9 cellular contexts compared by ENCODE assay signal in the genomic region with DNA sequence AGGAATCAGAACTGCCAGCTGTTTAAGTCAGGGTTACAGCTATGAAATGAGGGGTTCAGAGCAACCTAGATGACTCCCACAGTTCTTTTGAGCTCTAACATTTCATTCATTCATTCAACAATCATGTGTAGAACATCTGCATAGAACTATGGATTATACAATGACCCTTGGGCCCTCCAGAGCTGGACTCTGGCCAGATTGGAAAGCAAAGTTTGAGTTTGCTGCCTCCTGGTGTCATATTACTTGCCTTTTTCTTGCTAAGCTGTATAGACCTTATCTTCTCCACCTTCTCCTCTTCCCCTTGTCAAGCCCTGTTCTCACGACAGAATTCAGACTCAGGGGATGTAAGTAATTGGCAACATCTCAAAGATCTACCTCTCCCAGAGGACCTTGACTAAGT. TPM values are rescaled to one million over a fixed set of nuclear protein-coding genes. Genes with fewer than 3 reads are reported as not detected.
DNase-seq lines count a peak whose midpoint lies in the region; ATAC-seq and TF ChIP-seq lines count a peak whose summit lies in the region.
"Had no signal": no experiment of that assay in that cellular context is flagged by ENCODE, and none has a peak within 500 bp of the region (broad histone marks: within the 10 kb centered on the region; RNA-seq: fewer than 3 reads in every experiment).

No MANE protein-coding gene starts in this region.

- DNase-seq in BJ (ENCODE audit: low read depth): no peak
- peak; percentile 34 for DNase-seq in HCT116 (ENCODE audit: low read depth, low spot score)
- DNase-seq in adrenal gland: peak in 1 of 7 donors; percentile 44
- peak; percentile 54 for DNase-seq in left lobe of liver (ENCODE audit: low spot score)
- DNase-seq in activated CD8-positive, alpha-beta memory T cell treated with anti-CD3 and anti-CD28 coated beads for 24 hours: no peak
- DNase-seq in activated T-helper 1 cell treated with anti-CD3 and anti-CD28 coated beads, Interleukin-12 subunit alpha, Interleukin-12 subunit beta, Interleukin-2, Interleukin-4 antibody, amounts not matched to agents 30 ng/mL and 10 ng/mL and 1 ng/mL, durations not matched to agents 14 hours and 24 hours and 36 hours (ENCODE audit: low spot score): no peak
- DNase-seq: occipital lobe had no signal

- TF ChIP-seq POLR2A in HCT116 (IDR thresholded peaks at IDR 0.05; ENCODE audit: borderline replicate concordance, extremely low read depth, insufficient read depth, insufficient read length): no peak
- TF ChIP-seq POLR2A in adrenal gland (IDR thresholded peaks at IDR 0.05): no peak

- no peaks in the 10 kb centered on the region for H3K4me1 Mint-ChIP-seq in activated T-helper 1 cell treated with anti-CD3 and anti-CD28 coated beads, Interleukin-12 subunit alpha, Interleukin-12 subunit beta, Interleukin-2, Interleukin-4 antibody, amounts not matched to agents 30 ng/mL and 10 ng/mL and 1 ng/mL, durations not matched to agents 14 hours and 24 hours and 36 hours (ENCODE audit: low read depth)

- H3K4me1 ChIP-seq in HCT116 (ENCODE audit: control insufficient read depth in 1 of 2, insufficient read depth in 2 of 2, low read length in 2 of 2) (peaks cover 0 to 5% of the 10 kb centered on the region in 2 experiments; a peak in 2 of 4 replicates), adrenal gland (replicated peaks in 1 of 2) (no peaks in the 10 kb centered on the region)

- CTCF ChIA-PET in BJ (lab: Yijun Ruan, JAX) (interaction anchor here (0.9 to 14.4 kb wide), 14 partner anchors 8 to 720 kb away, joined by 3 to 137 read pairs (median 6); no protein-coding TSS in a partner anchor), HCT116 (lab: Charles Lee) (interaction anchor here (0.7 to 3.3 kb wide), 12 partner anchors 47 to 627 kb away, joined by 3 to 46 read pairs (median 4); no protein-coding TSS in a partner anchor)

- no TSS peak for BruUV-seq in HCT116 (replicated peaks; lab: Mats Ljungman, UMichigan)

- H3K27me3 Mint-ChIP-seq in activated T-helper 1 cell treated with anti-CD3 and anti-CD28 coated beads, Interleukin-12 subunit alpha, Interleukin-12 subunit beta, Interleukin-2, Interleukin-4 antibody, amounts not matched to agents 30 ng/mL and 10 ng/mL and 1 ng/mL, durations not matched to agents 14 hours and 24 hours and 36 hours (ENCODE audit: insufficient read depth): peaks cover 3% of the 10 kb centered on the region

- no peaks in the 10 kb centered on the region for H3K9me2 ChIP-seq in HCT116 (ENCODE audit: insufficient read depth)

- H3K4me3 Mint-ChIP-seq in activated T-helper 1 cell treated with anti-CD3 and anti-CD28 coated beads, Interleukin-12 subunit alpha, Interleukin-12 subunit beta, Interleukin-2, Interleukin-4 antibody, amounts not matched to agents 30 ng/mL and 10 ng/mL and 1 ng/mL, durations not matched to agents 14 hours and 24 hours and 36 hours: no peak overlapping the region

- no peak overlapping the region for H3K9ac ChIP-seq in HCT116 (ENCODE audit: low read length)

- H3K4me2 ChIP-seq in HCT116 (ENCODE audit: low read length): no peak overlapping the region

- WGBS in adrenal gland, 4 donors: 15 to 19% (median 17%) methylated on average over 1 of the region's 1 CpG

- peak; percentile 32; the same call in 1 of the 2 replicates for TF ChIP-seq CTCF in BJ (IDR thresholded peaks at IDR 0.05; ENCODE audit: insufficient read depth, low read depth, low read length)
- TF ChIP-seq CTCF in HCT116 (IDR thresholded peaks at IDR 0.05 in 2 of 3, conservative IDR thresholded peaks at IDR 0.05 in 1 of 3; ENCODE audit: borderline replicate concordance in 1 of 3, insufficient read depth in 1 of 3, low read depth in 2 of 3, low read length in 2 of 3): peak; percentile 35 to 68 (median 55); a peak in 5 of 6 replicates
- TF ChIP-seq CTCF in adrenal gland (IDR thresholded peaks at IDR 0.05): peak in 4 of 6 experiments; percentile 19 to 44 (median 32)

- no peaks in the 10 kb centered on the region for H3K36me3 ChIP-seq in BJ (ENCODE audit: control insufficient read depth, insufficient read depth, low read length)
- H3K36me3 ChIP-seq in HCT116 (ENCODE audit: control insufficient read depth in 1 of 2, insufficient read depth in 2 of 2, low read length in 2 of 2): no peaks in the 10 kb centered on the region
- no peaks in the 10 kb centered on the region for H3K36me3 ChIP-seq in adrenal gland (replicated peaks in 1 of 2)

- intact Hi-C loops in HCT116 (cut with micrococcal nuclease) (loop anchor here (1.0 to 5.0 kb wide), 3 partner anchors 57 to 627 kb away; no protein-coding TSS in a partner anchor), adrenal gland (cut with DNase I) (loop anchor here in 1 of 2 donors (10.0 kb wide), 1 partner anchor 50 kb away; no protein-coding TSS in a partner anchor)
- intact Hi-C loops in activated T-helper 1 cell treated with anti-CD3 and anti-CD28 coated beads, Interleukin-12 subunit alpha, Interleukin-12 subunit beta, Interleukin-2, Interleukin-4 antibody, amounts not matched to agents 30 ng/mL and 10 ng/mL and 1 ng/mL, durations not matched to agents 14 hours and 24 hours and 36 hours (cut with micrococcal nuclease): no loop called here

- H4K20me1 ChIP-seq in HCT116 (ENCODE audit: insufficient read depth): no peaks in the 10 kb centered on the region

- H3K9me3 ChIP-seq in HCT116 (ENCODE audit: control insufficient read depth in 1 of 2, insufficient read depth in 1 of 2, low read depth in 1 of 2, low read length in 2 of 2) (no peaks in the 10 kb centered on the region), adrenal gland (replicated peaks in 1 of 3) (no peaks in the 10 kb centered on the region)

- no peak overlapping the region for H2AFZ ChIP-seq in HCT116 (ENCODE audit: low read depth, low read length, poor library complexity, severe bottlenecking)

- H3K4me3 ChIP-seq in BJ (ENCODE audit: low read depth, low read length): no peak overlapping the region
- H3K4me3 ChIP-seq in HCT116 (replicated peaks in 1 of 2; ENCODE audit: low read depth in 1 of 2, low read length in 2 of 2): no peak overlapping the region
- H3K4me3 ChIP-seq in adrenal gland: no peak overlapping the region

- H3K79me2 ChIP-seq in HCT116 (ENCODE audit: insufficient read depth, low read length): no peaks in the 10 kb centered on the region

- H3K36me3 Mint-ChIP-seq in activated T-helper 1 cell treated with anti-CD3 and anti-CD28 coated beads, Interleukin-12 subunit alpha, Interleukin-12 subunit beta, Interleukin-2, Interleukin-4 antibody, amounts not matched to agents 30 ng/mL and 10 ng/mL and 1 ng/mL, durations not matched to agents 14 hours and 24 hours and 36 hours (ENCODE audit: low read depth): no peaks in the 10 kb centered on the region

- H3K27ac Mint-ChIP-seq in activated T-helper 1 cell treated with anti-CD3 and anti-CD28 coated beads, Interleukin-12 subunit alpha, Interleukin-12 subunit beta, Interleukin-2, Interleukin-4 antibody, amounts not matched to agents 30 ng/mL and 10 ng/mL and 1 ng/mL, durations not matched to agents 14 hours and 24 hours and 36 hours: no peak overlapping the region

- peak; percentile 82 for TF ChIP-seq RAD21 in HCT116 (IDR thresholded peaks at IDR 0.05; ENCODE audit: low read depth)

- H3K27ac ChIP-seq in HCT116 (ENCODE audit: low read depth, low read length) (no peak overlapping the region), adrenal gland (no peak overlapping the region)

- ATAC-seq in HCT116 (peak; percentile 78), left lobe of liver (peak; percentile 84), GM21723 (IDR thresholded peaks at IDR 0.05; ENCODE audit: unreplicated experiment) (no peak), HG03196 (IDR thresholded peaks at IDR 0.05; ENCODE audit: unreplicated experiment) (no peak)

- POLR2A ChIA-PET in BJ (lab: Charles Lee): no interaction called here
- POLR2A ChIA-PET in HCT116 (lab: Charles Lee): interaction anchor here (1.2 kb wide), 1 partner anchor 213 kb away, joined by 3 read pairs; no protein-coding TSS in a partner anchor

- RAD21 ChIA-PET in HCT116 (lab: Charles Lee; ENCODE audit: low non-redundant PET in 1 of 2, low total read pairs in 2 of 2, uncharacterized antibody in 2 of 2, unreplicated experiment in 2 of 2): interaction anchor here (0.5 to 2.6 kb wide), 7 partner anchors 43 to 1842 kb away, joined by 3 to 14 read pairs (median 5); no protein-coding TSS in a partner anchor

- H3K27me3 ChIP-seq in BJ (ENCODE audit: control insufficient read depth, insufficient read depth, low read length) (peaks cover 3% of the 10 kb centered on the region), HCT116 (ENCODE audit: insufficient read depth, low read length) (no peaks in the 10 kb centered on the region), adrenal gland (no peaks in the 10 kb centered on the region)

- no peaks in the 10 kb centered on the region for H3K9me3 Mint-ChIP-seq in activated T-helper 1 cell treated with anti-CD3 and anti-CD28 coated beads, Interleukin-12 subunit alpha, Interleukin-12 subunit beta, Interleukin-2, Interleukin-4 antibody, amounts not matched to agents 30 ng/mL and 10 ng/mL and 1 ng/mL, durations not matched to agents 14 hours and 24 hours and 36 hours

TF ChIP-seq in HCT116, 20 proteins besides CTCF, POLR2A, EP300 and RAD21 (continues in another document):
- TF ChIP-seq MAX (IDR thresholded peaks at IDR 0.05): no peak
- no peak for TF ChIP-seq ATF3 (IDR thresholded peaks at IDR 0.05)
- TF ChIP-seq CBX3 (IDR thresholded peaks at IDR 0.05; ENCODE audit: low read depth): 0 out of 2 replicates have a peak, but pooled peaks have one; percentile 33
- TF ChIP-seq POLR2AphosphoS5 (IDR thresholded peaks at IDR 0.05; ENCODE audit: low read depth, low read length): 0 out of 2 replicates have a peak, but pooled peaks have one; percentile 19
- no peak for TF ChIP-seq SRF (IDR thresholded peaks at IDR 0.05; ENCODE audit: low read depth)
- TF ChIP-seq FOSL1 (IDR thresholded peaks at IDR 0.05; ENCODE audit: low read depth): no peak
- no peak for TF ChIP-seq SP1 (IDR thresholded peaks at IDR 0.05; ENCODE audit: low read depth)
- no peak for TF ChIP-seq EZH2phosphoT487 (IDR thresholded peaks at IDR 0.05; ENCODE audit: borderline replicate concordance)

RNA-seq across cellular contexts. Expression of gene CASQ2, which starts 4.0 kb away (rescaled TPM):
- polyA plus RNA-seq in BJ (2011; rRNA removed): not detected in 2 replicates
- not detected in 2 replicates for polyA minus RNA-seq in BJ (2011; rRNA and poly(A)+ RNA removed)
- not detected for total RNA-seq in HCT116 (2021; ENCODE audit: unreplicated experiment)
- polyA plus RNA-seq in HCT116 (2012): not detected in 2 replicates
- under 1 TPM in 6 of 8 donors, not detected in 2; 0.14 to 0.48 (median 0.24) TPM for total RNA-seq in adrenal gland
- polyA plus RNA-seq in adrenal gland: 1 to 10 TPM; 1.3 to 4.1 (median 1.6) TPM
- total RNA-seq in left lobe of liver: 0.13 TPM
- total RNA-seq in activated T-helper 1 cell treated with anti-CD3 and anti-CD28 coated beads, Interleukin-12 subunit alpha, Interleukin-12 subunit beta, Interleukin-2, Interleukin-4 antibody, amounts not matched to agents 30 ng/mL and 10 ng/mL and 1 ng/mL, durations not matched to agents 14 hours and 24 hours and 36 hours: not detected in 2 replicates

Comparison
In these comparisons a context has a peak if more than half of its experiments do, and no peak if none do; other contexts are left out.
1. DNase-seq: peak in HCT116 (single experiment) and left lobe of liver (single experiment); none in BJ (single experiment), activated CD8-positive, alpha-beta memory T cell treated with anti-CD3 and anti-CD28 coated beads for 24 hours (single experiment) and activated T-helper 1 cell treated with anti-CD3 and anti-CD28 coated beads, Interleukin-12 subunit alpha, Interleukin-12 subunit beta, Interleukin-2, Interleukin-4 antibody, amounts not matched to agents 30 ng/mL and 10 ng/mL and 1 ng/mL, durations not matched to agents 14 hours and 24 hours and 36 hours (single experiment).
2. ATAC-seq: peak in HCT116 (single experiment) and left lobe of liver (single experiment); none in GM21723 (single experiment) and HG03196 (single experiment).
3. Peak in every context shown above with its lines, with median percentiles within 50 percentile points of each other: CTCF ChIP-seq.